20 cellular contexts compared by ENCODE assay signal in the genomic region with DNA sequence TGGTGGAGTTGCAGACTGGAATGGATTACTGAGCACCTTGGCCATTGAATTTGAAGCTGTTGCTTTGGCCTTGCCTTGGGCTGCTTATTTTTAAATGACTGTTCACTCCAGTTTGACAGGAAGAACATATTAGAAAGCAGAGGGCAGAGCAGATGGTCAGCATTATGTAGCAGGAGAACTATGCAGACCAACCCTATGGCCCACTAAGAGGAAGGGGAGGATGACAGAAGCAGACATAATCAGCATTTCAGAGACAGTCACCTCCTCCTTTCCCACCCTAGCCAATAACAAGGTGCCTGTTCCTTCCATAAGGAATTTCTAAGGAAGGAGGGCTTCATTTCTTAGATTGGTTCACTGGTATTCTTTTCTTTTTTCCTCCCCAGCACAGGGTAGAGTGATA. TPM values are rescaled to one million over a fixed set of nuclear protein-coding genes. Genes with fewer than 3 reads are reported as not detected.
A peak's percentile ranks its signal among the peaks of the same experiment; 100 is the strongest.
DNase-seq lines count a peak whose midpoint lies in the region; ATAC-seq and TF ChIP-seq lines count a peak whose summit lies in the region.
"Had no signal": no experiment of that assay in that cellular context is flagged by ENCODE, and none has a peak within 500 bp of the region (broad histone marks: within the 10 kb centered on the region; RNA-seq: fewer than 3 reads in every experiment).

No MANE protein-coding gene starts in this region.

- H4K8ac ChIP-seq in IMR-90 (ENCODE audit: low read depth in 2 of 2, low read length in 2 of 2) = peak overlapping the region in 1 of 2 experiments; percentile 20; a peak in 1 of 4 replicates

- 0 out of 4 replicates have a peak, but pooled peaks cover 0 to 4% of the 10 kb centered on the region in 2 experiments for H3K79me1 ChIP-seq in IMR-90 (ENCODE audit: low read depth in 1 of 2, low read length in 2 of 2)

- no peak overlapping the region for H4K5ac ChIP-seq in IMR-90 (ENCODE audit: low read depth, low read length)

- H2BK15ac ChIP-seq in IMR-90 (ENCODE audit: low read depth, low read length) = peak overlapping the region; percentile 28; the same call in 2 of the 3 replicates

- POLR2A ChIA-PET in IMR-90 (lab: Charles Lee; ENCODE audit: unreplicated experiment) = no interaction called here
- POLR2A ChIA-PET in WTC11 (lab: Charles Lee) = no interaction called here

- TF ChIP-seq POLR2A in IMR-90 (IDR thresholded peaks at IDR 0.05; ENCODE audit: low read depth, low read length) (no peak), stomach (IDR thresholded peaks at IDR 0.05) (no peak)

- H3K4me3 ChIP-seq in IMR-90 (ENCODE audit: insufficient read depth, low read depth, low read length) (no peak overlapping the region), fibroblast of pulmonary artery (replicated peaks; ENCODE audit: low read depth, low read length) (no peak overlapping the region), skeletal muscle cell (ENCODE audit: low read depth, low read length) (peak overlapping the region; percentile 46), stomach (no peak overlapping the region)
- H3K4me3 ChIP-seq: cardiac muscle cell, pancreas, skin epidermis, testis had no signal

- in situ Hi-C loops in IMR-90 (cut with MboI; ENCODE audit: low sequenced_read_pairs) = no loop called here

- no peak for TF ChIP-seq EP300 in stomach (IDR thresholded peaks at IDR 0.05)

- peaks cover 22% of the 10 kb centered on the region for H3K9me1 ChIP-seq in IMR-90 (ENCODE audit: insufficient read depth, low read length)

- peak overlapping the region; percentile 17; the same call in 1 of the 2 replicates for H3K14ac ChIP-seq in IMR-90 (replicated peaks; ENCODE audit: low read depth, low read length)

- no peak overlapping the region; the same call in 1 of the 2 replicates for H2AK5ac ChIP-seq in IMR-90 (ENCODE audit: low read depth, low read length)

- TF ChIP-seq CTCF in IMR-90 (conservative IDR thresholded peaks at IDR 0.05; ENCODE audit: low read depth, low read length) (no peak), WTC11 (IDR thresholded peaks at IDR 0.05) (no peak), fibroblast of pulmonary artery (IDR thresholded peaks at IDR 0.05; ENCODE audit: low read length, missing control alignments) (no peak), stomach (IDR thresholded peaks at IDR 0.05) (no peak)

- intact Hi-C loops in IMR-90 (cut with micrococcal nuclease) = loop anchor here (5.0 kb wide), 1 partner anchor 335 kb away; no protein-coding TSS in a partner anchor
- intact Hi-C loops in stomach (cut with DNase I; ENCODE audit: low total_unique reads) = no loop called here

- no peaks in the 10 kb centered on the region for H3K36me3 Mint-ChIP-seq in WTC11
- H3K36me3 Mint-ChIP-seq: activated naive CD8-positive, alpha-beta T cell treated with anti-CD3 and anti-CD28 coated beads for 36 hours had no signal

- no peak overlapping the region for H3K4me3 Mint-ChIP-seq in WTC11
- H3K4me3 Mint-ChIP-seq: activated naive CD8-positive, alpha-beta T cell treated with anti-CD3 and anti-CD28 coated beads for 36 hours; activated T-cell treated with anti-CD3 and anti-CD28 coated beads, Interleukin-2, amount 50 U/mL, for 24 hours had no signal

- H3K4me1 ChIP-seq in IMR-90 (ENCODE audit: control insufficient read depth, insufficient read depth, low read length) = peaks cover 19% of the 10 kb centered on the region
- no peaks in the 10 kb centered on the region for H3K4me1 ChIP-seq in stomach
- H3K4me1 ChIP-seq: foreskin keratinocyte, pancreas, testis had no signal

- H3K18ac ChIP-seq in IMR-90 (ENCODE audit: low read depth, low read length) = peak overlapping the region; percentile 21; the same call in 1 of the 2 replicates

- H2AFZ ChIP-seq in IMR-90 (replicated peaks; ENCODE audit: low read length, poor library complexity) = peak overlapping the region; percentile 16

- peak overlapping the region; percentile 61 for H3K4ac ChIP-seq in IMR-90 (ENCODE audit: low read depth, low read length)

- H3K36me3 ChIP-seq in IMR-90 (ENCODE audit: control insufficient read depth, insufficient read depth, low read length) (no peaks in the 10 kb centered on the region), stomach (no peaks in the 10 kb centered on the region)
- H3K36me3 ChIP-seq: cardiac muscle cell, pancreas had no signal

- H3K9me3 Mint-ChIP-seq in WTC11 = no peaks in the 10 kb centered on the region
- H3K9me3 Mint-ChIP-seq: activated naive CD8-positive, alpha-beta T cell treated with anti-CD3 and anti-CD28 coated beads for 36 hours; activated T-cell treated with anti-CD3 and anti-CD28 coated beads, Interleukin-2, amount 50 U/mL, for 24 hours had no signal

- H4K91ac ChIP-seq in IMR-90 (ENCODE audit: insufficient read depth, low read depth, low read length) = 0 out of 2 replicates have a peak overlapping the region, but pooled peaks have one; percentile 13

- peak overlapping the region; percentile 44 for H2BK20ac ChIP-seq in IMR-90 (ENCODE audit: low read depth, low read length)

- no peak overlapping the region for H2AK9ac ChIP-seq in IMR-90 (replicated peaks; ENCODE audit: low read depth, low read length, poor library complexity)

- H3K9me3 ChIP-seq in IMR-90 (ENCODE audit: control insufficient read depth, insufficient read depth, low read length) = no peaks in the 10 kb centered on the region
- no peaks in the 10 kb centered on the region for H3K9me3 ChIP-seq in stomach
- H3K9me3 ChIP-seq: pancreas, testis had no signal

- no peaks in the 10 kb centered on the region for H3K27me3 ChIP-seq in IMR-90 (ENCODE audit: control insufficient read depth, insufficient read depth, low read length)
- H3K27me3 ChIP-seq in stomach = peaks cover 0 to 4% (median 0%) of the 10 kb centered on the region in 3 donors
- H3K27me3 ChIP-seq: cardiac muscle cell, testis had no signal

- H3K9ac ChIP-seq in IMR-90 (ENCODE audit: low read depth, low read length) = no peak overlapping the region

- DNase-seq in IMR-90 (peak; percentile 86), WTC11 (ENCODE audit: low spot score) (no peak), fibroblast of pulmonary artery (ENCODE audit: low read depth) (peak; percentile 20), skeletal muscle cell (ENCODE audit: low read depth) (peak; percentile 47), stomach (no peak), cortex of kidney (lab: John Stamatoyannopoulos, UW) (no peak)
- DNase-seq: activated CD4-positive, alpha-beta T cell treated with anti-CD3 and anti-CD28 coated beads, Interleukin-2, amount 50 U/mL, for 1 hour; activated naive CD8-positive, alpha-beta T cell treated with anti-CD3 and anti-CD28 coated beads for 36 hours; activated T-cell treated with anti-CD3 and anti-CD28 coated beads, Interleukin-2, amount 50 U/mL, for 24 hours; AML-193; Calu3; foreskin keratinocyte; NCI-H2081; NCI-H774; pancreas; testis had no signal

- BruUV-seq in IMR-90 (replicated peaks; lab: Mats Ljungman, UMichigan) = no TSS peak

- no peak overlapping the region for H3K27ac Mint-ChIP-seq in WTC11
- H3K27ac Mint-ChIP-seq: activated naive CD8-positive, alpha-beta T cell treated with anti-CD3 and anti-CD28 coated beads for 36 hours; activated T-cell treated with anti-CD3 and anti-CD28 coated beads, Interleukin-2, amount 50 U/mL, for 24 hours had no signal

- peaks cover 18% of the 10 kb centered on the region for H3K4me1 Mint-ChIP-seq in WTC11

- CTCF ChIA-PET in IMR-90 (lab: Yijun Ruan, JAX) (interaction anchor here (1.4 to 1.9 kb wide), 4 partner anchors 9 to 224 kb away, joined by 5 to 7 read pairs (median 6); no protein-coding TSS in a partner anchor), WTC11 (lab: Charles Lee) (interaction anchor here (1.5 to 5.3 kb wide), 3 partner anchors 9 to 222 kb away, joined by 4 to 44 read pairs (median 13); no protein-coding TSS in a partner anchor)

- no peaks in the 10 kb centered on the region for H3K27me3 Mint-ChIP-seq in WTC11 (ENCODE audit: low read depth)
- H3K27me3 Mint-ChIP-seq: activated T-cell treated with anti-CD3 and anti-CD28 coated beads, Interleukin-2, amount 50 U/mL, for 24 hours had no signal

- peak overlapping the region; percentile 87 for H2BK5ac ChIP-seq in IMR-90 (ENCODE audit: low read depth, low read length, poor library complexity, severe bottlenecking)

- no peaks in the 10 kb centered on the region for H4K20me1 ChIP-seq in IMR-90 (ENCODE audit: insufficient read depth, low read length)

- H3K56ac ChIP-seq in IMR-90 (ENCODE audit: extremely low read depth, insufficient read depth, low read length) = no peak overlapping the region

- H3K4me2 ChIP-seq in IMR-90 (ENCODE audit: low read depth, low read length) = no peak overlapping the region; the same call in 1 of the 2 replicates

- no peak for TF ChIP-seq RAD21 in IMR-90 (IDR thresholded peaks at IDR 0.05; ENCODE audit: low read length)

- dilution Hi-C loops in IMR-90 (cut with HindIII; ENCODE audit: low sequenced_read_pairs, unreplicated experiment) = loop anchor here (25.0 kb wide), 1 partner anchor 225 kb away; no protein-coding TSS in a partner anchor

- ATAC-seq in IMR-90 (ENCODE audit: low read depth) (peak; percentile 66), WTC11 (peak; percentile 63), HG02973 (IDR thresholded peaks at IDR 0.05; ENCODE audit: unreplicated experiment) (no peak)
- ATAC-seq: foreskin keratinocyte, left lobe of liver, pancreas had no signal

- H2BK120ac ChIP-seq in IMR-90 (ENCODE audit: low read depth, low read length) = peak overlapping the region; percentile 52

- H3K27ac ChIP-seq in IMR-90 (ENCODE audit: insufficient read depth, low read length) (no peak overlapping the region), stomach (no peak overlapping the region)
- H3K27ac ChIP-seq: foreskin keratinocyte, pancreas, testis had no signal

- H3K23ac ChIP-seq in IMR-90 (ENCODE audit: low read depth, low read length) = no peak overlapping the region; the same call in 1 of the 2 replicates

TF ChIP-seq in IMR-90, 13 proteins besides CTCF, POLR2A, EP300 and RAD21:
- no peak for TF ChIP-seq MAZ (IDR thresholded peaks at IDR 0.05; ENCODE audit: borderline replicate concordance, low read depth, low read length)
- TF ChIP-seq MAFK (IDR thresholded peaks at IDR 0.05; ENCODE audit: low read depth, low read length) = peak; percentile 53; the same call in 1 of the 2 replicates

TF ChIP-seq in WTC11, 78 proteins besides CTCF, POLR2A, EP300 and RAD21 (continues in another document):
- TF ChIP-seq, protein P1, sequence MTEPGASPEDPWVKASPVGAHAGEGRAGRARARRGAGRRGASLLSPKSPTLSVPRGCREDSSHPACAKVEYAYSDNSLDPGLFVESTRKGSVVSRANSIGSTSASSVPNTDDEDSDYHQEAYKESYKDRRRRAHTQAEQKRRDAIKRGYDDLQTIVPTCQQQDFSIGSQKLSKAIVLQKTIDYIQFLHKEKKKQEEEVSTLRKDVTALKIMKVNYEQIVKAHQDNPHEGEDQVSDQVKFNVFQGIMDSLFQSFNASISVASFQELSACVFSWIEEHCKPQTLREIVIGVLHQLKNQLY (CRISPR knock-in tag; IDR thresholded peaks at IDR 0.05) = no peak
- TF ChIP-seq GTF2I (CRISPR knock-in tag; conservative IDR thresholded peaks at IDR 0.05) = no peak

RNA-seq across cellular contexts. Expression of a gene that starts 2.4 kb away (rescaled TPM):
- total RNA-seq in IMR-90 (2012; rRNA removed) = 0.56 and 0.90 TPM in 2 replicates
- polyA plus RNA-seq in IMR-90 (2012; rRNA removed) = 0.75 and 1.2 TPM in 2 replicates
- polyA plus RNA-seq in IMR-90 (2012; cell fraction: cytosol; rRNA removed) = 0.66 and 1.2 TPM in 2 replicates
- 0.76 and 1.5 TPM in 2 replicates for polyA plus RNA-seq in IMR-90 (2012; cell fraction: nucleus; rRNA removed; ENCODE audit: low replicate concordance)
- total RNA-seq in WTC11 (2021) = not detected in 3 replicates
- total RNA-seq in stomach = not detected
- under 1 TPM in 1 of 3 donors, not detected in 2; 0.46 TPM for polyA plus RNA-seq in stomach
- total RNA-seq: activated naive CD8-positive, alpha-beta T cell treated with anti-CD3 and anti-CD28 coated beads for 36 hours; Calu3; foreskin keratinocyte; left lobe of liver had no signal
- polyA plus RNA-seq: cardiac muscle cell, foreskin keratinocyte had no signal

Comparison
In these comparisons a context has a peak if more than half of its experiments do, and no peak if none do; other contexts are left out.
1. DNase-seq: peak in IMR-90 (single experiment), fibroblast of pulmonary artery (single experiment) and skeletal muscle cell (single experiment); none in WTC11 (single experiment), stomach (single experiment) and cortex of kidney (single experiment).